ENCODE assay signal across 8 cellular contexts in genomic region chrX:135596495-135596894, GRCh38.
DNase-seq lines count a peak whose midpoint lies in the region; ATAC-seq and TF ChIP-seq lines count a peak whose summit lies in the region.

No MANE protein-coding gene starts in this region.

- no peaks in the 10 kb centered on the region for H3K9me3 Mint-ChIP-seq in activated CD4-positive, alpha-beta T cell treated with anti-CD3 and anti-CD28 coated beads for 36 hours (ENCODE audit: low read depth)
- no peaks in the 10 kb centered on the region for H3K9me3 Mint-ChIP-seq in effector memory CD8-positive, alpha-beta T cell
- H3K9me3 Mint-ChIP-seq in neural crest cell: peaks cover 6% of the 10 kb centered on the region

- peak; percentile 71 for ATAC-seq in activated CD4-positive, alpha-beta T cell treated with anti-CD3 and anti-CD28 coated beads for 36 hours
- ATAC-seq in effector memory CD8-positive, alpha-beta T cell (replicated peaks): peak; percentile 46
- no peak for ATAC-seq in GM19467 (IDR thresholded peaks at IDR 0.05; ENCODE audit: unreplicated experiment)

- H3K4me1 Mint-ChIP-seq in activated CD4-positive, alpha-beta T cell treated with anti-CD3 and anti-CD28 coated beads for 36 hours: no peaks in the 10 kb centered on the region
- no peaks in the 10 kb centered on the region for H3K4me1 Mint-ChIP-seq in effector memory CD8-positive, alpha-beta T cell (ENCODE audit: low read depth in 2 of 2)
- no peaks in the 10 kb centered on the region for H3K4me1 Mint-ChIP-seq in neural crest cell

- H3K27me3 Mint-ChIP-seq in activated CD4-positive, alpha-beta T cell treated with anti-CD3 and anti-CD28 coated beads for 36 hours: peaks cover 5% of the 10 kb centered on the region
- H3K27me3 Mint-ChIP-seq in effector memory CD8-positive, alpha-beta T cell: peaks cover 0 to 7% of the 10 kb centered on the region in 2 donors
- peaks cover 20% of the 10 kb centered on the region for H3K27me3 Mint-ChIP-seq in neural crest cell (ENCODE audit: low read depth)

- CTCF ChIA-PET in activated CD4-positive, alpha-beta T cell treated with anti-CD3 and anti-CD28 coated beads for 36 hours (lab: Charles Lee): interaction anchor here (0.5 to 1.3 kb wide), 4 partner anchors 117 to 1594 kb away, joined by 3 to 4 read pairs (median 3); no protein-coding TSS in a partner anchor

- H3K36me3 Mint-ChIP-seq in activated CD4-positive, alpha-beta T cell treated with anti-CD3 and anti-CD28 coated beads for 36 hours (ENCODE audit: low read depth): no peaks in the 10 kb centered on the region
- H3K36me3 Mint-ChIP-seq in effector memory CD8-positive, alpha-beta T cell (ENCODE audit: insufficient read depth): no peaks in the 10 kb centered on the region
- H3K36me3 Mint-ChIP-seq in neural crest cell (ENCODE audit: low read depth): no peaks in the 10 kb centered on the region

- TF ChIP-seq CTCF in GM13977 (IDR thresholded peaks at IDR 0.05; ENCODE audit: extremely low read depth, insufficient read depth, missing control alignments) (peak; percentile 66), neural crest cell (conservative IDR thresholded peaks at IDR 0.05) (peak; percentile 63)

- no peak overlapping the region for H3K4me3 Mint-ChIP-seq in activated CD4-positive, alpha-beta T cell treated with anti-CD3 and anti-CD28 coated beads for 36 hours
- H3K4me3 Mint-ChIP-seq in effector memory CD8-positive, alpha-beta T cell: no peak overlapping the region
- no peak overlapping the region for H3K4me3 Mint-ChIP-seq in neural crest cell

- in situ Hi-C loops in ACHN (cut with HindIII; ENCODE audit: low pct_ligation_motif_present, low pct_unique_long_range_greater_than_20kb, low sequenced_read_pairs) (no loop called here), GM13977 (cut with MboI; ENCODE audit: low pct_unique_long_range_greater_than_20kb, low sequenced_read_pairs, unreplicated experiment) (no loop called here)

- no peak overlapping the region for H3K27ac Mint-ChIP-seq in activated CD4-positive, alpha-beta T cell treated with anti-CD3 and anti-CD28 coated beads for 36 hours
- H3K27ac Mint-ChIP-seq in effector memory CD8-positive, alpha-beta T cell: no peak overlapping the region
- H3K27ac Mint-ChIP-seq in neural crest cell (ENCODE audit: unreplicated experiment): no peak overlapping the region

- intact Hi-C loops in activated CD4-positive, alpha-beta T cell treated with anti-CD3 and anti-CD28 coated beads for 36 hours (cut with DNase I, micrococcal nuclease): loop anchor here (1.0 kb wide), 1 partner anchor 112 kb away; no protein-coding TSS in a partner anchor

- POLR2A ChIA-PET in activated CD4-positive, alpha-beta T cell treated with anti-CD3 and anti-CD28 coated beads for 36 hours (lab: Charles Lee): no interaction called here

- DNase-seq in ACHN (peak; percentile 36), GM13977 (ENCODE audit: low spot score) (peak; percentile 37), NCI-H1930 (lab: John Stamatoyannopoulos, UW) (peak; percentile 25 to 67), neural crest cell (ENCODE audit: low read depth, low spot score) (peak; percentile 45), NCI-H2107 treated with DMSO at 0.1 percent for 48 hours (lab: John Stamatoyannopoulos, UW; ENCODE audit: unreplicated experiment) (no peak)
- peak; percentile 76 for DNase-seq in activated CD4-positive, alpha-beta T cell treated with anti-CD3 and anti-CD28 coated beads for 36 hours
- peak; percentile 17 to 29 (median 27) for DNase-seq in effector memory CD8-positive, alpha-beta T cell
